Comparison of ENCODE assay signal across 1 cellular context in genomic region chr15:60006808-60007346, GRCh38.
TF ChIP-seq lines count a peak whose summit lies in the region.

No MANE protein-coding gene starts in this region.

TF ChIP-seq in SK-N-SH treated with all-trans-retinoic acid at 6 μM for 48 hours, 23 proteins besides CTCF, POLR2A, EP300 and RAD21 (continued from another document):
- TF ChIP-seq, protein P1, sequence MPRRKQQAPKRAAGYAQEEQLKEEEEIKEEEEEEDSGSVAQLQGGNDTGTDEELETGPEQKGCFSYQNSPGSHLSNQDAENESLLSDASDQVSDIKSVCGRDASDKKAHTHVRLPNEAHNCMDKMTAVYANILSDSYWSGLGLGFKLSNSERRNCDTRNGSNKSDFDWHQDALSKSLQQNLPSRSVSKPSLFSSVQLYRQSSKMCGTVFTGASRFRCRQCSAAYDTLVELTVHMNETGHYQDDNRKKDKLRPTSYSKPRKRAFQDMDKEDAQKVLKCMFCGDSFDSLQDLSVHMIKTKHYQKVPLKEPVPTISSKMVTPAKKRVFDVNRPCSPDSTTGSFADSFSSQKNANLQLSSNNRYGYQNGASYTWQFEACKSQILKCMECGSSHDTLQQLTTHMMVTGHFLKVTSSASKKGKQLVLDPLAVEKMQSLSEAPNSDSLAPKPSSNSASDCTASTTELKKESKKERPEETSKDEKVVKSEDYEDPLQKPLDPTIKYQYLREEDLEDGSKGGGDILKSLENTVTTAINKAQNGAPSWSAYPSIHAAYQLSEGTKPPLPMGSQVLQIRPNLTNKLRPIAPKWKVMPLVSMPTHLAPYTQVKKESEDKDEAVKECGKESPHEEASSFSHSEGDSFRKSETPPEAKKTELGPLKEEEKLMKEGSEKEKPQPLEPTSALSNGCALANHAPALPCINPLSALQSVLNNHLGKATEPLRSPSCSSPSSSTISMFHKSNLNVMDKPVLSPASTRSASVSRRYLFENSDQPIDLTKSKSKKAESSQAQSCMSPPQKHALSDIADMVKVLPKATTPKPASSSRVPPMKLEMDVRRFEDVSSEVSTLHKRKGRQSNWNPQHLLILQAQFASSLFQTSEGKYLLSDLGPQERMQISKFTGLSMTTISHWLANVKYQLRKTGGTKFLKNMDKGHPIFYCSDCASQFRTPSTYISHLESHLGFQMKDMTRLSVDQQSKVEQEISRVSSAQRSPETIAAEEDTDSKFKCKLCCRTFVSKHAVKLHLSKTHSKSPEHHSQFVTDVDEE (CRISPR knock-in tag; IDR thresholded peaks at IDR 0.05), result no peak
- TF ChIP-seq TCF4 (CRISPR knock-in tag; IDR thresholded peaks at IDR 0.05; ENCODE audit: borderline replicate concordance), result no peak
- TF ChIP-seq ZFP30 (CRISPR knock-in tag; IDR thresholded peaks at IDR 0.05), result no peak
- TF ChIP-seq, protein P2, sequence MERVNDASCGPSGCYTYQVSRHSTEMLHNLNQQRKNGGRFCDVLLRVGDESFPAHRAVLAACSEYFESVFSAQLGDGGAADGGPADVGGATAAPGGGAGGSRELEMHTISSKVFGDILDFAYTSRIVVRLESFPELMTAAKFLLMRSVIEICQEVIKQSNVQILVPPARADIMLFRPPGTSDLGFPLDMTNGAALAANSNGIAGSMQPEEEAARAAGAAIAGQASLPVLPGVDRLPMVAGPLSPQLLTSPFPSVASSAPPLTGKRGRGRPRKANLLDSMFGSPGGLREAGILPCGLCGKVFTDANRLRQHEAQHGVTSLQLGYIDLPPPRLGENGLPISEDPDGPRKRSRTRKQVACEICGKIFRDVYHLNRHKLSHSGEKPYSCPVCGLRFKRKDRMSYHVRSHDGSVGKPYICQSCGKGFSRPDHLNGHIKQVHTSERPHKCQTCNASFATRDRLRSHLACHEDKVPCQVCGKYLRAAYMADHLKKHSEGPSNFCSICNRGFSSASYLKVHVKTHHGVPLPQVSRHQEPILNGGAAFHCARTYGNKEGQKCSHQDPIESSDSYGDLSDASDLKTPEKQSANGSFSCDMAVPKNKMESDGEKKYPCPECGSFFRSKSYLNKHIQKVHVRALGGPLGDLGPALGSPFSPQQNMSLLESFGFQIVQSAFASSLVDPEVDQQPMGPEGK (CRISPR knock-in tag; IDR thresholded peaks at IDR 0.05; ENCODE audit: borderline replicate concordance), result no peak
- TF ChIP-seq OSR1 (CRISPR knock-in tag; IDR thresholded peaks at IDR 0.05), result no peak
- no peak for TF ChIP-seq ESRRG (CRISPR knock-in tag; IDR thresholded peaks at IDR 0.05)
- TF ChIP-seq SNAI2 (CRISPR knock-in tag; IDR thresholded peaks at IDR 0.05), result no peak
